Comparison of ENCODE assay signal across 8 cellular contexts in genomic region chr6:53544050-53544499, GRCh38. TPM values are rescaled to one million over a fixed set of nuclear protein-coding genes. Genes with fewer than 3 reads are reported as not detected.
DNase-seq lines count a peak whose midpoint lies in the region; ATAC-seq and TF ChIP-seq lines count a peak whose summit lies in the region.

No MANE protein-coding gene starts in this region.

- no peaks in the 10 kb centered on the region for H3K36me3 ChIP-seq in right atrium auricular region
- no peaks in the 10 kb centered on the region for H3K36me3 ChIP-seq in esophagus muscularis mucosa
- no peaks in the 10 kb centered on the region for H3K36me3 ChIP-seq in parathyroid adenoma (ENCODE audit: control insufficient read depth, insufficient read depth, low read length)

- H3K79me2 ChIP-seq in parathyroid adenoma, result peaks cover 5% of the 10 kb centered on the region

- H3K4me3 ChIP-seq in right atrium auricular region (peak overlapping the region; percentile 69 to 88), esophagus muscularis mucosa (peak overlapping the region; percentile 77 to 98 (median 86)), parathyroid adenoma (ENCODE audit: low read depth, low read length) (peak overlapping the region; percentile 61)

- no peak overlapping the region for H3K9ac ChIP-seq in parathyroid adenoma

- DNase-seq in right atrium auricular region (ENCODE audit: low spot score) (no peak), left cardiac atrium (no peak), T-cell (peak in 1 of 34 experiments; percentile 11), esophagus muscularis mucosa (ENCODE audit: extremely low spot score) (no peak), AML-193 (lab: John Stamatoyannopoulos, UW) (no peak), NCI-H446 (lab: John Stamatoyannopoulos, UW) (no peak)

- H3K27me3 Mint-ChIP-seq in T-cell, result no peaks in the 10 kb centered on the region

- TF ChIP-seq CTCF in right atrium auricular region (IDR thresholded peaks at IDR 0.05) (no peak), esophagus muscularis mucosa (IDR thresholded peaks at IDR 0.05) (no peak), parathyroid adenoma (IDR thresholded peaks at IDR 0.05) (no peak)

- no peaks in the 10 kb centered on the region for H3K9me3 Mint-ChIP-seq in T-cell

- TF ChIP-seq EP300 in esophagus muscularis mucosa (IDR thresholded peaks at IDR 0.05), result no peak

- H3K27me3 ChIP-seq in right atrium auricular region, result no peaks in the 10 kb centered on the region
- no peaks in the 10 kb centered on the region for H3K27me3 ChIP-seq in esophagus muscularis mucosa
- no peaks in the 10 kb centered on the region for H3K27me3 ChIP-seq in parathyroid adenoma (ENCODE audit: control insufficient read depth, insufficient read depth, low read length)

- no peak for ATAC-seq in left cardiac atrium
- ATAC-seq in T-cell (replicated peaks in 1 of 4), result no peak
- ATAC-seq in GM18505 (IDR thresholded peaks at IDR 0.05; ENCODE audit: unreplicated experiment), result no peak

- TF ChIP-seq POLR2A in esophagus muscularis mucosa (IDR thresholded peaks at IDR 0.05; ENCODE audit: low read depth) (no peak), GM18505 (IDR thresholded peaks at IDR 0.05; ENCODE audit: borderline replicate concordance, extremely low read depth, insufficient read depth, insufficient read length) (no peak)

- H3K27ac ChIP-seq in right atrium auricular region (peak overlapping the region; percentile 94 to 96), esophagus muscularis mucosa (replicated peaks in 1 of 4) (peak overlapping the region; percentile 95 to 99 (median 98)), parathyroid adenoma (peak overlapping the region; percentile 71)

- under 1% methylated on average over 25 of the region's 33 CpGs for WGBS in esophagus muscularis mucosa

- intact Hi-C loops in left cardiac atrium (cut with DNase I) (loop anchor here (5.0 kb wide), 2 partner anchors 108 to 183 kb away; no protein-coding TSS in a partner anchor), esophagus muscularis mucosa (cut with DNase I) (loop anchor here (2.0 to 10.0 kb wide), 3 partner anchors 42 to 251 kb away; partner anchors contain the start of gene LRRC1)

- H3K36me3 Mint-ChIP-seq in T-cell, result peaks cover 8% of the 10 kb centered on the region

- peak overlapping the region; percentile 80 to 85 for H3K27ac Mint-ChIP-seq in T-cell

- CTCF ChIA-PET in T-cell (lab: Charles Lee), result interaction anchor here in 1 of 2 donors (0.5 to 2.7 kb wide), 9 partner anchors 22 to 1123 kb away, joined by 3 to 12 read pairs (median 4); no protein-coding TSS in a partner anchor

- H3K4me1 Mint-ChIP-seq in T-cell, result peaks cover 63 to 74% (median 72%) of the 10 kb centered on the region in 3 donors

- H3K4me3 Mint-ChIP-seq in T-cell, result peak overlapping the region; percentile 89 to 97 (median 94)

- POLR2A ChIA-PET in T-cell (lab: Charles Lee), result no interaction called here

- peak overlapping the region; percentile 80 for H2AFZ ChIP-seq in parathyroid adenoma

- peak overlapping the region; percentile 69 for H3K4me2 ChIP-seq in parathyroid adenoma (ENCODE audit: low read length)

- H3K4me1 ChIP-seq in right atrium auricular region (peaks cover 0 to 38% of the 10 kb centered on the region in 2 donors), esophagus muscularis mucosa (peaks cover 25 to 78% (median 74%) of the 10 kb centered on the region in 4 donors), parathyroid adenoma (peaks cover 10% of the 10 kb centered on the region)

- no peaks in the 10 kb centered on the region for H3K9me3 ChIP-seq in right atrium auricular region
- H3K9me3 ChIP-seq in esophagus muscularis mucosa, result no peaks in the 10 kb centered on the region
- no peaks in the 10 kb centered on the region for H3K9me3 ChIP-seq in parathyroid adenoma (ENCODE audit: control insufficient read depth, low read length)

RNA-seq across cellular contexts. Expression of gene GCLC, which starts 0.8 kb away (rescaled TPM):
- total RNA-seq in right atrium auricular region (10 to 100 TPM; 13.5 to 26.3 TPM), left cardiac atrium (10 to 100 TPM; 17.8 to 21.6 TPM), T-cell (10 to 100 TPM; 25.2 to 38.2 (median 33.6) TPM), esophagus muscularis mucosa (10 to 100 TPM; 57.7 to 70.8 (median 64.6) TPM)
